ENCODE assay signal across 18 cellular contexts in genomic region chr17:6090253-6090652, GRCh38. TPM values are rescaled to one million over a fixed set of nuclear protein-coding genes. Genes with fewer than 3 reads are reported as not detected.
"Had no signal": no experiment of that assay in that cellular context is flagged by ENCODE, and none has a peak within 500 bp of the region (broad histone marks: within the 10 kb centered on the region; RNA-seq: fewer than 3 reads in every experiment).

No MANE protein-coding gene starts in this region.

- DNase-seq: activated CD4-positive, alpha-beta T cell treated with anti-CD3 and anti-CD28 coated beads, Interleukin-2, amount 10 ng/mL, durations not matched to agents 7 days and 5 days; activated CD4-positive, CD25-positive, alpha-beta regulatory T cell treated with anti-CD3 and anti-CD28 coated beads, Interleukin-2, amount 50 U/mL, for 72 hours; activated CD8-positive, alpha-beta T cell treated with anti-CD3 and anti-CD28 coated beads, Interleukin-2, amount 10 ng/mL, durations not matched to agents 7 days and 5 days; activated gamma-delta T cell; activated naive CD4-positive, alpha-beta T cell treated with anti-CD3 and anti-CD28 coated beads, Interleukin-2, amount 50 U/mL, for 16 hours; activated naive CD8-positive, alpha-beta T cell treated with anti-CD3 and anti-CD28 coated beads, Interleukin-2, amount 50 U/mL, for 24 hours; anterior cingulate cortex; effector memory CD4-positive, alpha-beta T cell; head of caudate nucleus; hypothalamus; nephron progenitor cell; occipital lobe; stimulated activated CD4-positive, alpha-beta T cell treated with anti-CD3 and anti-CD28 coated beads, Interleukin-4, amount 100 ng/mL, for 24 hours; stimulated activated naive CD8-positive, alpha-beta T cell treated with anti-CD3 and anti-CD28 coated beads, Interleukin-15, Interleukin-2, amounts not matched to agents 100 U/mL and 50 U/mL, for 24 hours had no signal

- H3K4me1 ChIP-seq: body of pancreas, esophagus muscularis mucosa, gastroesophageal sphincter had no signal

- H3K4me3 ChIP-seq: body of pancreas, cardiac muscle cell, esophagus muscularis mucosa, gastroesophageal sphincter had no signal

- H3K27me3 ChIP-seq: body of pancreas, esophagus muscularis mucosa, gastroesophageal sphincter had no signal

- H3K27ac ChIP-seq: body of pancreas, cardiac muscle cell, esophagus muscularis mucosa, gastroesophageal sphincter had no signal

- ATAC-seq: activated CD8-positive, alpha-beta T cell treated with anti-CD3 and anti-CD28 coated beads, Interleukin-2, amount 10 ng/mL, durations not matched to agents 7 days and 5 days; activated naive CD8-positive, alpha-beta T cell treated with anti-CD3 and anti-CD28 coated beads, Interleukin-2, amount 50 U/mL, for 24 hours; body of pancreas; gastroesophageal sphincter; stimulated activated naive CD8-positive, alpha-beta T cell treated with anti-CD3 and anti-CD28 coated beads, Interleukin-15, Interleukin-2, amounts not matched to agents 100 U/mL and 50 U/mL, for 24 hours had no signal

- H3K9me3 ChIP-seq: body of pancreas, esophagus muscularis mucosa, gastroesophageal sphincter had no signal

- H3K36me3 ChIP-seq: cardiac muscle cell, gastroesophageal sphincter had no signal

RNA-seq across cellular contexts. Expression of gene WSCD1, which starts 20.1 kb away (rescaled TPM):
- total RNA-seq: activated CD4-positive, alpha-beta T cell treated with anti-CD3 and anti-CD28 coated beads, Interleukin-2, amount 10 ng/mL, durations not matched to agents 7 days and 5 days; activated CD8-positive, alpha-beta T cell treated with anti-CD3 and anti-CD28 coated beads, Interleukin-2, amount 10 ng/mL, durations not matched to agents 7 days and 5 days had no signal
